Comparison of ENCODE assay signal across 9 cellular contexts in the genomic region with DNA sequence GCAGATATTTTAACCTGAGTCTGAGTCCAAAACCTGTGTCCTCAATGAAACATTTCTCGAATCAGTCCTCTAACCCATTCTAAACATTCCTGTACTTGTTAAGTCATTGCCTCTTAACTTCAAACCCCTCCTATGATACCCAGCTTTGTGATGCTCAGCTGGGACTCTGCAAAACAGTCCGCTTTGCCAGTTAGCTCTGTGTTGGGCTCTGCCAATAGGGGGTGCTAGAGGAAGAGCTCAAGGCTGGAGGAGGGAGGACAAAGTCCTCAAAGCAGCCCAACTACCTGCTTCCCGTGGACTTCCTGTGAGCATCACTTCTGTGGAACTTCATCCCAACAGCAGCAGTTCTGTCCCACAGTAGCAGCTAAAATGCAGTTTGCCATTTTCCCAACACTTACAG. TPM values are rescaled to one million over a fixed set of nuclear protein-coding genes. Genes with fewer than 3 reads are reported as not detected.
DNase-seq lines count a peak whose midpoint lies in the region; ATAC-seq and TF ChIP-seq lines count a peak whose summit lies in the region.
"Had no signal": no experiment of that assay in that cellular context is flagged by ENCODE, and none has a peak within 500 bp of the region (broad histone marks: within the 10 kb centered on the region; RNA-seq: fewer than 3 reads in every experiment).

No MANE protein-coding gene starts in this region.

- peak; percentile 35; the same call in 1 of the 2 replicates for TF ChIP-seq CTCF in BJ (IDR thresholded peaks at IDR 0.05; ENCODE audit: insufficient read depth, low read depth, low read length)
- peak; percentile 24 for TF ChIP-seq CTCF in GM10248 (IDR thresholded peaks at IDR 0.05; ENCODE audit: control extremely low read depth, extremely low read depth, low read depth, missing control alignments)
- TF ChIP-seq CTCF in NB4 (IDR thresholded peaks at IDR 0.05; ENCODE audit: low read depth, low read length): peak; percentile 70
- TF ChIP-seq CTCF in fibroblast of pulmonary artery (IDR thresholded peaks at IDR 0.05; ENCODE audit: low read length, missing control alignments): peak; percentile 42
- no peak for TF ChIP-seq CTCF in gastrocnemius medialis (IDR thresholded peaks at IDR 0.05 in 4 of 5, conservative IDR thresholded peaks at IDR 0.05 in 1 of 5)
- TF ChIP-seq CTCF in prostate gland (IDR thresholded peaks at IDR 0.05): no peak
- no peak for TF ChIP-seq CTCF in spleen (IDR thresholded peaks at IDR 0.05 in 8 of 11, conservative IDR thresholded peaks at IDR 0.05 in 3 of 11)

- no peak for DNase-seq in BJ (ENCODE audit: low read depth)
- DNase-seq in GM10248 (ENCODE audit: extremely low spot score): peak; percentile 37
- peak; percentile 33 for DNase-seq in NB4 (ENCODE audit: low read depth)
- no peak for DNase-seq in fibroblast of pulmonary artery (ENCODE audit: low read depth)
- no peak for DNase-seq in gastrocnemius medialis
- no peak for DNase-seq in activated CD8-positive, alpha-beta memory T cell treated with anti-CD3 and anti-CD28 coated beads, Interleukin-2, amount 10 ng/mL, durations not matched to agents 7 days and 5 days
- DNase-seq in prostate gland (ENCODE audit: low spot score): no peak
- DNase-seq in spleen: no peak
- DNase-seq: hippocampal formation had no signal

- H3K36me3 Mint-ChIP-seq in activated CD8-positive, alpha-beta memory T cell treated with anti-CD3 and anti-CD28 coated beads, Interleukin-2, amount 10 ng/mL, durations not matched to agents 7 days and 5 days: no peaks in the 10 kb centered on the region

- in situ Hi-C loops in gastrocnemius medialis (cut with MboI; ENCODE audit: low sequenced_read_pairs in 4 of 4): no loop called here

- H3K36me3 ChIP-seq in BJ (ENCODE audit: control insufficient read depth, insufficient read depth, low read length) (no peaks in the 10 kb centered on the region), gastrocnemius medialis (no peaks in the 10 kb centered on the region), prostate gland (no peaks in the 10 kb centered on the region), spleen (no peaks in the 10 kb centered on the region)

- H3K9me3 ChIP-seq in gastrocnemius medialis (no peaks in the 10 kb centered on the region), prostate gland (no peaks in the 10 kb centered on the region), spleen (no peaks in the 10 kb centered on the region)

- TF ChIP-seq POLR2A in NB4 (IDR thresholded peaks at IDR 0.05; ENCODE audit: extremely low read depth, insufficient read length) (no peak), gastrocnemius medialis (IDR thresholded peaks at IDR 0.05) (no peak), prostate gland (IDR thresholded peaks at IDR 0.05) (no peak), spleen (IDR thresholded peaks at IDR 0.05) (no peak)

- CTCF ChIA-PET in BJ (lab: Yijun Ruan, JAX): interaction anchor here (0.5 to 1.2 kb wide), 5 partner anchors 9 to 27 kb away, joined by 3 to 5 read pairs (median 4); no protein-coding TSS in a partner anchor
- CTCF ChIA-PET in GM10248 (lab: Yijun Ruan, JAX): interaction anchor here (0.9 to 1.7 kb wide), 6 partner anchors 9 to 36 kb away, joined by 3 to 8 read pairs (median 4); no protein-coding TSS in a partner anchor
- CTCF ChIA-PET in activated CD8-positive, alpha-beta memory T cell treated with anti-CD3 and anti-CD28 coated beads, Interleukin-2, amount 10 ng/mL, durations not matched to agents 7 days and 5 days (lab: Charles Lee): interaction anchor here (0.9 to 1.2 kb wide), 3 partner anchors 13 to 76 kb away, joined by 3 to 4 read pairs (median 4); no protein-coding TSS in a partner anchor

- peaks cover 9% of the 10 kb centered on the region for H3K27me3 Mint-ChIP-seq in activated CD8-positive, alpha-beta memory T cell treated with anti-CD3 and anti-CD28 coated beads, Interleukin-2, amount 10 ng/mL, durations not matched to agents 7 days and 5 days

- H3K4me3 Mint-ChIP-seq in activated CD8-positive, alpha-beta memory T cell treated with anti-CD3 and anti-CD28 coated beads, Interleukin-2, amount 10 ng/mL, durations not matched to agents 7 days and 5 days: no peak overlapping the region

- ATAC-seq in gastrocnemius medialis: no peak
- no peak for ATAC-seq in activated CD8-positive, alpha-beta memory T cell treated with anti-CD3 and anti-CD28 coated beads, Interleukin-2, amount 10 ng/mL, durations not matched to agents 7 days and 5 days

- no peaks in the 10 kb centered on the region for H3K4me1 Mint-ChIP-seq in activated CD8-positive, alpha-beta memory T cell treated with anti-CD3 and anti-CD28 coated beads, Interleukin-2, amount 10 ng/mL, durations not matched to agents 7 days and 5 days

- H3K4me3 ChIP-seq in BJ (ENCODE audit: low read depth, low read length) (no peak overlapping the region), NB4 (ENCODE audit: low read depth, low read length) (no peak overlapping the region), fibroblast of pulmonary artery (replicated peaks; ENCODE audit: low read depth, low read length) (no peak overlapping the region), gastrocnemius medialis (no peak overlapping the region), prostate gland (no peak overlapping the region), spleen (no peak overlapping the region)

- intact Hi-C loops in gastrocnemius medialis (cut with DNase I; ENCODE audit: low total_unique reads) (no loop called here), prostate gland (cut with DNase I) (no loop called here), spleen (cut with DNase I; ENCODE audit: low total_unique reads) (no loop called here)

- no peaks in the 10 kb centered on the region for H3K4me1 ChIP-seq in gastrocnemius medialis
- H3K4me1 ChIP-seq in prostate gland (replicated peaks): no peaks in the 10 kb centered on the region
- H3K4me1 ChIP-seq in spleen: no peaks in the 10 kb centered on the region

- H3K27me3 ChIP-seq in BJ (ENCODE audit: control insufficient read depth, insufficient read depth, low read length) (no peaks in the 10 kb centered on the region), gastrocnemius medialis (no peaks in the 10 kb centered on the region), prostate gland (replicated peaks; ENCODE audit: insufficient read depth) (no peaks in the 10 kb centered on the region), spleen (replicated peaks in 1 of 7) (peaks cover 0 to 10% (median 0%) of the 10 kb centered on the region in 7 donors)

- H3K9me3 Mint-ChIP-seq in activated CD8-positive, alpha-beta memory T cell treated with anti-CD3 and anti-CD28 coated beads, Interleukin-2, amount 10 ng/mL, durations not matched to agents 7 days and 5 days (ENCODE audit: low read depth): no peaks in the 10 kb centered on the region

- no peak overlapping the region for H3K27ac ChIP-seq in gastrocnemius medialis
- H3K27ac ChIP-seq in prostate gland: no peak overlapping the region
- no peak overlapping the region for H3K27ac ChIP-seq in spleen

- POLR2A ChIA-PET in BJ (lab: Charles Lee): no interaction called here
- POLR2A ChIA-PET in GM10248 (lab: Yijun Ruan, JAX): no interaction called here

- H3K27ac Mint-ChIP-seq in activated CD8-positive, alpha-beta memory T cell treated with anti-CD3 and anti-CD28 coated beads, Interleukin-2, amount 10 ng/mL, durations not matched to agents 7 days and 5 days: no peak overlapping the region

- 53% methylated on average over 3 of the region's 3 CpGs for WGBS in prostate gland
- WGBS in spleen, 5 donors: 59 to 69% (median 62%) methylated on average over 3 of the region's 3 CpGs

RNA-seq across cellular contexts. Expression of gene SYT14, which starts 38.1 kb away (rescaled TPM):
- 1.5 and 3.1 TPM in 2 replicates for polyA plus RNA-seq in BJ (2011; rRNA removed)
- 3.5 and 4.4 TPM in 2 replicates for polyA minus RNA-seq in BJ (2011; rRNA and poly(A)+ RNA removed)
- total RNA-seq in gastrocnemius medialis: 1 to 10 TPM in 1 of 4 donors, under 1 TPM in 2, not detected in 1; 0.05 to 1.1 (median 0.11) TPM
- not detected for total RNA-seq in activated CD8-positive, alpha-beta memory T cell treated with anti-CD3 and anti-CD28 coated beads, Interleukin-2, amount 10 ng/mL, durations not matched to agents 7 days and 5 days
- total RNA-seq in prostate gland: 1 to 10 TPM in 1 of 2 donors, under 1 TPM in 1; 0.41 to 6.0 TPM
- total RNA-seq in spleen: not detected
- under 1 TPM in 1 of 3 donors, not detected in 2; under 0.01 TPM for polyA plus RNA-seq in spleen

Comparison
In these comparisons a context has a peak if more than half of its experiments do, and no peak if none do; other contexts are left out.
1. DNase-seq: peak in GM10248 (single experiment) and NB4 (single experiment); none in BJ (single experiment), fibroblast of pulmonary artery (single experiment), gastrocnemius medialis (0 of 2), activated CD8-positive, alpha-beta memory T cell treated with anti-CD3 and anti-CD28 coated beads, Interleukin-2, amount 10 ng/mL, durations not matched to agents 7 days and 5 days (single experiment), prostate gland (single experiment) and spleen (single experiment).
2. CTCF ChIP-seq: peak in BJ (single experiment), GM10248 (single experiment), NB4 (single experiment) and fibroblast of pulmonary artery (single experiment); none in gastrocnemius medialis (0 of 5), prostate gland (0 of 4) and spleen (0 of 11).